Comparison of ENCODE assay signal across 2 cellular contexts in genomic region chr20:8036771-8037170, GRCh38.
TF ChIP-seq lines count a peak whose summit lies in the region.

No MANE protein-coding gene starts in this region.

TF ChIP-seq in GM12878, 131 proteins besides CTCF, POLR2A, EP300 and RAD21:
- no peak for TF ChIP-seq TCF3 (IDR thresholded peaks at IDR 0.05; ENCODE audit: borderline replicate concordance, insufficient read depth, low read depth, low read length)
- TF ChIP-seq SRF (IDR thresholded peaks at IDR 0.05; ENCODE audit: low read depth in 2 of 2, low read length in 2 of 2), result no peak
- TF ChIP-seq NR2F1 (conservative IDR thresholded peaks at IDR 0.05), result no peak
- TF ChIP-seq SMAD5 (IDR thresholded peaks at IDR 0.05; ENCODE audit: low read depth), result no peak
- no peak for TF ChIP-seq RB1 (IDR thresholded peaks at IDR 0.05; ENCODE audit: borderline replicate concordance)

TF ChIP-seq in SK-N-SH treated with all-trans-retinoic acid at 6 μM for 48 hours, 23 proteins besides CTCF, POLR2A, EP300 and RAD21:
- TF ChIP-seq CSDC2 (CRISPR knock-in tag; IDR thresholded peaks at IDR 0.05), result no peak
- TF ChIP-seq ZNF565 (CRISPR knock-in tag; conservative IDR thresholded peaks at IDR 0.05; ENCODE audit: low read depth), result no peak
- TF ChIP-seq ZNF8 (CRISPR knock-in tag; IDR thresholded peaks at IDR 0.05), result no peak
- TF ChIP-seq ISL1 (CRISPR knock-in tag; IDR thresholded peaks at IDR 0.05), result no peak
- TF ChIP-seq OSR1 (CRISPR knock-in tag; IDR thresholded peaks at IDR 0.05), result no peak
- no peak for TF ChIP-seq GLIS3 (CRISPR knock-in tag; IDR thresholded peaks at IDR 0.05)
- TF ChIP-seq, protein P1, sequence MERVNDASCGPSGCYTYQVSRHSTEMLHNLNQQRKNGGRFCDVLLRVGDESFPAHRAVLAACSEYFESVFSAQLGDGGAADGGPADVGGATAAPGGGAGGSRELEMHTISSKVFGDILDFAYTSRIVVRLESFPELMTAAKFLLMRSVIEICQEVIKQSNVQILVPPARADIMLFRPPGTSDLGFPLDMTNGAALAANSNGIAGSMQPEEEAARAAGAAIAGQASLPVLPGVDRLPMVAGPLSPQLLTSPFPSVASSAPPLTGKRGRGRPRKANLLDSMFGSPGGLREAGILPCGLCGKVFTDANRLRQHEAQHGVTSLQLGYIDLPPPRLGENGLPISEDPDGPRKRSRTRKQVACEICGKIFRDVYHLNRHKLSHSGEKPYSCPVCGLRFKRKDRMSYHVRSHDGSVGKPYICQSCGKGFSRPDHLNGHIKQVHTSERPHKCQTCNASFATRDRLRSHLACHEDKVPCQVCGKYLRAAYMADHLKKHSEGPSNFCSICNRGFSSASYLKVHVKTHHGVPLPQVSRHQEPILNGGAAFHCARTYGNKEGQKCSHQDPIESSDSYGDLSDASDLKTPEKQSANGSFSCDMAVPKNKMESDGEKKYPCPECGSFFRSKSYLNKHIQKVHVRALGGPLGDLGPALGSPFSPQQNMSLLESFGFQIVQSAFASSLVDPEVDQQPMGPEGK (CRISPR knock-in tag; IDR thresholded peaks at IDR 0.05; ENCODE audit: borderline replicate concordance), result no peak
- TF ChIP-seq CREB5 (CRISPR knock-in tag; IDR thresholded peaks at IDR 0.05; ENCODE audit: low read depth), result no peak
- no peak for TF ChIP-seq BACH2 (CRISPR knock-in tag; IDR thresholded peaks at IDR 0.05; ENCODE audit: borderline replicate concordance)
- TF ChIP-seq ZC3H10 (CRISPR knock-in tag; IDR thresholded peaks at IDR 0.05), result no peak
- no peak for TF ChIP-seq SNAI2 (CRISPR knock-in tag; IDR thresholded peaks at IDR 0.05)
